In genomic region chr15:25186411-25186810, GRCh38 we compare ENCODE assay signal across 1 cellular context.
TF ChIP-seq lines count a peak whose summit lies in the region.

No MANE protein-coding gene starts in this region.

TF ChIP-seq in HepG2, 621 proteins besides CTCF, POLR2A, EP300 and RAD21 (continued from another document):
- TF ChIP-seq U2AF2 (IDR thresholded peaks at IDR 0.05; ENCODE audit: low read depth, low read length), result no peak
- no peak for TF ChIP-seq ZBTB43 (CRISPR knock-in tag; conservative IDR thresholded peaks at IDR 0.05)
- no peak for TF ChIP-seq CBFB (CRISPR knock-in tag; IDR thresholded peaks at IDR 0.05)
- TF ChIP-seq ZNF160 (CRISPR knock-in tag; IDR thresholded peaks at IDR 0.05), result no peak
- TF ChIP-seq BRCA1 (CRISPR knock-in tag; IDR thresholded peaks at IDR 0.05), result no peak
- TF ChIP-seq KAT2B (IDR thresholded peaks at IDR 0.05; ENCODE audit: borderline replicate concordance, low read depth, low read length), result no peak
- no peak for TF ChIP-seq ZNF451 (CRISPR knock-in tag; IDR thresholded peaks at IDR 0.05)
- no peak for TF ChIP-seq ZNF232 (CRISPR knock-in tag; IDR thresholded peaks at IDR 0.05; ENCODE audit: borderline replicate concordance)
- no peak for TF ChIP-seq ZNF724P (CRISPR knock-in tag; IDR thresholded peaks at IDR 0.05; ENCODE audit: borderline replicate concordance)
